ENCODE assay signal across 1 cellular context in genomic region chr4:57220172-57220571, GRCh38.
TF ChIP-seq lines count a peak whose summit lies in the region.

No MANE protein-coding gene starts in this region.

TF ChIP-seq in GM12878, 131 proteins besides CTCF, POLR2A, EP300 and RAD21 (continued from another document):
- TF ChIP-seq MTA2 (IDR thresholded peaks at IDR 0.05; ENCODE audit: low read depth) (no peak), NR2C2 (IDR thresholded peaks at IDR 0.05; ENCODE audit: borderline replicate concordance, control insufficient read depth, insufficient read length, low read depth) (no peak), MYC (IDR thresholded peaks at IDR 0.05; ENCODE audit: insufficient read depth, insufficient read length, insufficient replicate concordance, low read length, severe bottlenecking) (no peak), SMAD5 (IDR thresholded peaks at IDR 0.05; ENCODE audit: low read depth) (no peak), SREBF2 (IDR thresholded peaks at IDR 0.05; ENCODE audit: low read length) (no peak), TCF7 (IDR thresholded peaks at IDR 0.05; ENCODE audit: borderline replicate concordance) (no peak)
TF ChIP-seq in GM12878: peak in this region for 0.
